2 cellular contexts compared by ENCODE assay signal in genomic region chr1:19329611-19330010, GRCh38.
TF ChIP-seq lines count a peak whose summit lies in the region.

No MANE protein-coding gene starts in this region.

TF ChIP-seq in WTC11, 78 proteins besides CTCF, POLR2A, EP300 and RAD21:
- TF ChIP-seq MYBL2 (CRISPR knock-in tag; IDR thresholded peaks at IDR 0.05) (no peak), ATF2 (CRISPR knock-in tag; IDR thresholded peaks at IDR 0.05; ENCODE audit: borderline replicate concordance, low read depth) (no peak)
TF ChIP-seq in WTC11: peak in this region for 0.

TF ChIP-seq in H1, 55 proteins besides CTCF, POLR2A, EP300 and RAD21:
- TF ChIP-seq POLR2AphosphoS5 (IDR thresholded peaks at IDR 0.05; ENCODE audit: low read depth, low read length) = 0 out of 2 replicates have a peak, but pooled peaks have one; percentile 23
- TF ChIP-seq SAP30 (IDR thresholded peaks at IDR 0.05; ENCODE audit: insufficient read depth, insufficient replicate concordance, low read length) = no peak
- no peak for TF ChIP-seq SP1 (IDR thresholded peaks at IDR 0.05; ENCODE audit: low read depth, low read length)
- TF ChIP-seq CTBP2 (IDR thresholded peaks at IDR 0.05; ENCODE audit: borderline replicate concordance, insufficient read depth, insufficient read length, low read length) = no peak
- TF ChIP-seq GABPA (IDR thresholded peaks at IDR 0.05; ENCODE audit: borderline replicate concordance, insufficient read depth, low read length) = no peak
